ENCODE assay signal across 12 cellular contexts in the genomic region with DNA sequence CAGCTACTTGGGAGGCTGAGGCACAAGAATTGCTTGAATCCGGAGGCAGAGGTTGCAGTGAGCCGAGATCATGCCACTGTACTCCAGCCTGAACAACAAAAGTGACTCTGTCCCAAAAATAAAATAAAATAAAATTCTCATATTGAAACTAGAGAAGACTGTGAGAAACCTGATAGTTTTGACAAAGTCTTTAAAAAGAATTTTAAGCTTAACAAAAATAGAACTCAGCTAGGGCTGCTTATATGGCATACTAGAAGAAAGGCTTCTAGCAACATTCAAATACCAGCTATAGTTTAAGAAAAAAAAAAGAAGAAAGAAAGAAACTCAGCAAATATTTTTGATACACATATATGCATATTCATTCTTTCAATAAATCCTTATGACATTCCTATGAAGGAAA. TPM values are rescaled to one million over a fixed set of nuclear protein-coding genes. Genes with fewer than 3 reads are reported as not detected.
"Had no signal": no experiment of that assay in that cellular context is flagged by ENCODE, and none has a peak within 500 bp of the region (broad histone marks: within the 10 kb centered on the region; RNA-seq: fewer than 3 reads in every experiment).

No MANE protein-coding gene starts in this region.

- H3K4me3 Mint-ChIP-seq: GM23338, H9, HFFc6 had no signal

- H3K9me3 ChIP-seq: HAP-1 had no signal

- FAIRE-seq: H1, H54 had no signal

- H3K27ac ChIP-seq: GM23248 had no signal

- H3K27ac Mint-ChIP-seq: GM23338, HFFc6 had no signal

- H3K4me2 ChIP-seq: GM23338 had no signal

- H3K4me3 ChIP-seq: GM23248, GM23338, HAP-1 had no signal

- H2AFZ ChIP-seq: GM23248, GM23338 had no signal

- DNase-seq: GM23248, GOT3, H7, H9, HCEC 1CT, HFFc6 had no signal

- ATAC-seq: GM23338, HCT116 had no signal

- H3K4me1 ChIP-seq: HAP-1 had no signal

- H3K4me1 Mint-ChIP-seq: GM23338, H9 had no signal

RNA-seq across cellular contexts. Expression of gene GAREM2, which starts 57.9 kb away (rescaled TPM):
- total RNA-seq: H4, HFFc6 had no signal
